13 cellular contexts compared by ENCODE assay signal in genomic region chr3:138938056-138938876, GRCh38. TPM values are rescaled to one million over a fixed set of nuclear protein-coding genes. Genes with fewer than 3 reads are reported as not detected.
DNase-seq lines count a peak whose midpoint lies in the region; ATAC-seq and TF ChIP-seq lines count a peak whose summit lies in the region.
"Had no signal": no experiment of that assay in that cellular context is flagged by ENCODE, and none has a peak within 500 bp of the region (broad histone marks: within the 10 kb centered on the region; RNA-seq: fewer than 3 reads in every experiment).

No MANE protein-coding gene starts in this region.

- H3K27ac ChIP-seq in coronary artery (no peak overlapping the region), neural cell (ENCODE audit: low read length) (no peak overlapping the region), OCI-LY7 (ENCODE audit: low read depth, low read length, poor library complexity, severe bottlenecking) (no peak overlapping the region)
- H3K27ac ChIP-seq: adrenal gland had no signal

- no peaks in the 10 kb centered on the region for H3F3A ChIP-seq in neural cell (ENCODE audit: insufficient read depth, low read length, poor library complexity, severe bottlenecking)

- H3K79me2 ChIP-seq in neural cell (replicated peaks; ENCODE audit: insufficient read depth, low read length) (no peaks in the 10 kb centered on the region), OCI-LY7 (ENCODE audit: insufficient read depth, low read depth, low read length) (no peaks in the 10 kb centered on the region)

- H4K20me1 ChIP-seq in neural cell (ENCODE audit: insufficient read depth) (no peaks in the 10 kb centered on the region), OCI-LY7 (ENCODE audit: insufficient read depth, low read length) (no peaks in the 10 kb centered on the region)

- no peak for TF ChIP-seq POLR2A in NB4 (IDR thresholded peaks at IDR 0.05; ENCODE audit: extremely low read depth, insufficient read length)

- H3K9me3 ChIP-seq in neural cell (ENCODE audit: low read length) (no peaks in the 10 kb centered on the region), OCI-LY7 (ENCODE audit: low read length) (no peaks in the 10 kb centered on the region)
- H3K9me3 ChIP-seq: adrenal gland had no signal

- no TSS peak for BruUV-seq in OCI-LY7 (replicated peaks; lab: Mats Ljungman, UMichigan)

- no peak for ATAC-seq in HG02981 (IDR thresholded peaks at IDR 0.05; ENCODE audit: unreplicated experiment)

- H3K9ac ChIP-seq in neural cell (ENCODE audit: low read length) = no peak overlapping the region

- no peak for TF ChIP-seq RAD21 in neural cell (conservative IDR thresholded peaks at IDR 0.05)

- peaks cover 6% of the 10 kb centered on the region for H3K4me1 ChIP-seq in OCI-LY7 (ENCODE audit: insufficient read depth, low read length, poor library complexity, severe bottlenecking)

- POLR2A ChIA-PET in OCI-LY7 (lab: Charles Lee) = no interaction called here

- H3K4me3 ChIP-seq in NB4 (ENCODE audit: low read depth, low read length) (no peak overlapping the region), coronary artery (peak overlapping the region; percentile 67), neural cell (ENCODE audit: low read length) (peak overlapping the region; percentile 32), OCI-LY7 (ENCODE audit: low read depth, low read length, poor library complexity, severe bottlenecking) (no peak overlapping the region)
- H3K4me3 ChIP-seq: adrenal gland had no signal

- no peak for TF ChIP-seq CTCF in NB4 (IDR thresholded peaks at IDR 0.05; ENCODE audit: low read depth, low read length)
- TF ChIP-seq CTCF in coronary artery (IDR thresholded peaks at IDR 0.05) = no peak
- TF ChIP-seq CTCF in neural cell (IDR thresholded peaks at IDR 0.05; ENCODE audit: poor library complexity, severe bottlenecking) = no peak
- TF ChIP-seq CTCF in OCI-LY7 (conservative IDR thresholded peaks at IDR 0.05; ENCODE audit: low read length) = no peak

- no peaks in the 10 kb centered on the region for H3K9me2 ChIP-seq in neural cell (ENCODE audit: insufficient read depth, low read length)
- no peaks in the 10 kb centered on the region for H3K9me2 ChIP-seq in OCI-LY7 (ENCODE audit: insufficient read depth, low read length)

- intact Hi-C loops in OCI-LY7 (cut with micrococcal nuclease; ENCODE audit: unreplicated experiment) = no loop called here

- peaks cover 98% of the 10 kb centered on the region for H3K27me3 ChIP-seq in neural cell (ENCODE audit: insufficient read depth, low read depth, low read length)

- no peak overlapping the region for H2AFZ ChIP-seq in neural cell (ENCODE audit: low read depth, low read length)
- no peak overlapping the region for H2AFZ ChIP-seq in OCI-LY7 (ENCODE audit: low read length)

- H3K4me2 ChIP-seq in neural cell (ENCODE audit: low read length) (no peak overlapping the region), OCI-LY7 (ENCODE audit: low read length) (no peak overlapping the region)

- no peak for TF ChIP-seq EP300 in neural cell (conservative IDR thresholded peaks at IDR 0.05; ENCODE audit: poor library complexity, severe bottlenecking)

- CTCF ChIA-PET in OCI-LY7 (lab: Charles Lee; ENCODE audit: unreplicated experiment) = no interaction called here

- DNase-seq in D341Med (ENCODE audit: low spot score) = peak; percentile 41
- DNase-seq in NB4 (ENCODE audit: low read depth) = peak; percentile 32
- no peak for DNase-seq in coronary artery (ENCODE audit: low spot score)
- no peak for DNase-seq in NCI-H345 treated with DMSO at 0.1 percent for 48 hours (lab: John Stamatoyannopoulos, UW; ENCODE audit: unreplicated experiment)
- DNase-seq in NCI-H187 treated with DMSO at 0.1 percent for 48 hours (lab: John Stamatoyannopoulos, UW) = no peak
- no peak for DNase-seq in OCI-LY7 (ENCODE audit: low spot score)
- DNase-seq: activated CD4-positive, CD25-positive, alpha-beta regulatory T cell treated with anti-CD3 and anti-CD28 coated beads, Interleukin-2, amount 50 U/mL, for 72 hours; adrenal gland; effector CD4-positive, alpha-beta T cell; midbrain; SHP77 had no signal

- H3K36me3 ChIP-seq in neural cell (ENCODE audit: insufficient read depth, low read length) (no peaks in the 10 kb centered on the region), OCI-LY7 (ENCODE audit: insufficient read depth, low read length) (no peaks in the 10 kb centered on the region)
- H3K36me3 ChIP-seq: adrenal gland had no signal

TF ChIP-seq in neural cell, 6 proteins besides CTCF, POLR2A, EP300 and RAD21:
- TF ChIP-seq EZH2 (IDR thresholded peaks at IDR 0.05; ENCODE audit: borderline replicate concordance, insufficient read depth, low read length, poor library complexity, severe bottlenecking) (peak; percentile 80), POLR2AphosphoS5 (IDR thresholded peaks at IDR 0.05) (peak; percentile 15), SMC3 (conservative IDR thresholded peaks at IDR 0.05; ENCODE audit: poor library complexity) (no peak)

RNA-seq across cellular contexts. Expression of gene FOXL2, which starts 8.7 kb away (rescaled TPM):
- polyA plus RNA-seq in neural cell = not detected in 2 replicates
- polyA minus RNA-seq in neural cell = not detected in 2 replicates
- not detected in 2 replicates for total RNA-seq in OCI-LY7 (2014; rRNA removed; shearing (Covaris generic))
- total RNA-seq in OCI-LY7 (2022) = not detected in 2 replicates

RNA-seq across cellular contexts. Expression of gene FOXL2NB, which starts 8.8 kb away (rescaled TPM):
- polyA plus RNA-seq in neural cell = not detected in 2 replicates
- polyA minus RNA-seq in neural cell = not detected in 2 replicates
- total RNA-seq in OCI-LY7 (2014; rRNA removed; shearing (Covaris generic)) = not detected in 2 replicates
- total RNA-seq in OCI-LY7 (2022) = not detected in 2 replicates

Comparison
In these comparisons a context has a peak if more than half of its experiments do, and no peak if none do; other contexts are left out.
1. DNase-seq: peak in D341Med (single experiment) and NB4 (single experiment); none in coronary artery (single experiment), NCI-H345 treated with DMSO at 0.1 percent for 48 hours (single experiment), NCI-H187 treated with DMSO at 0.1 percent for 48 hours (single experiment) and OCI-LY7 (single experiment).
2. H3K4me3 ChIP-seq: peak in coronary artery (single experiment) and neural cell (single experiment); none in NB4 (single experiment) and OCI-LY7 (single experiment).